ENCODE assay signal across 11 cellular contexts in the genomic region with DNA sequence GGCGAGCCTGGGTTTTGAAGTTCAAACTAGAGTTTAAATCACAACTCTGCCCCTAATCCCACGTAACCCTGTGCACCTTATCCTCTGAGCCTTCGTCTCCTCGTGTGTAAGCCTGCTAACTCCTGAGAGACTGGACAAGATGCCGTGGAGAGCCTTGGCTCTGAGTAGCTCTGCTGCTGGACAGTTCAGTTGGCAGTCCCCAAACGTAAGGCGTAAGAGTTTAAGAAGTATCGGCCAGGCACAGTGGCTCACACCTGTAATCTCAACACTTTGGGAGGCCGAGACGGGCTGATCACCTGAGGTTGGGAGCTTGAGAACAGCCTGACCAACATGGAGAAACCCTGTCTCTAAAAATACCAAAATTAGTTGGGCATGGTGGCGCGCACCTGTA. TPM values are rescaled to one million over a fixed set of nuclear protein-coding genes. Genes with fewer than 3 reads are reported as not detected.
DNase-seq lines count a peak whose midpoint lies in the region; ATAC-seq lines count a peak whose summit lies in the region.
"Had no signal": no experiment of that assay in that cellular context is flagged by ENCODE, and none has a peak within 500 bp of the region (broad histone marks: within the 10 kb centered on the region; RNA-seq: fewer than 3 reads in every experiment).

No MANE protein-coding gene starts in this region.

- H3K27me3 ChIP-seq in BLaER1 = no peaks in the 10 kb centered on the region
- H3K27me3 ChIP-seq in H7 (ENCODE audit: control insufficient read depth, insufficient read depth, low read length) = no peaks in the 10 kb centered on the region
- H3K27me3 ChIP-seq: brain microvascular endothelial cell had no signal

- no peak for ATAC-seq in left ventricle myocardium superior

- H3K27me3 Mint-ChIP-seq in activated CD4-positive, alpha-beta memory T cell treated with anti-CD3 and anti-CD28 coated beads for 36 hours = no peaks in the 10 kb centered on the region
- H3K27me3 Mint-ChIP-seq: naive B cell had no signal

- peak overlapping the region; percentile 97 for H3K27ac ChIP-seq in BLaER1
- H3K27ac ChIP-seq: brain microvascular endothelial cell had no signal

- DNase-seq in H7 = peak; percentile 27
- no peak for DNase-seq in activated CD4-positive, alpha-beta memory T cell treated with anti-CD3 and anti-CD28 coated beads for 36 hours
- DNase-seq in left ventricle myocardium superior = peak; percentile 7
- DNase-seq in RKO (ENCODE audit: low spot score) = no peak
- DNase-seq in Ammon's horn (ENCODE audit: low spot score) = no peak
- no peak for DNase-seq in NCI-H128 (lab: John Stamatoyannopoulos, UW; ENCODE audit: unreplicated experiment)
- no peak for DNase-seq in cerebellum (ENCODE audit: low spot score)

- peaks cover 50% of the 10 kb centered on the region for H3K36me3 ChIP-seq in BLaER1
- H3K36me3 ChIP-seq in H7 (replicated peaks; ENCODE audit: control insufficient read depth, insufficient read depth, low read length) = peaks cover 33% of the 10 kb centered on the region

- H3K4me1 ChIP-seq in BLaER1 = peaks cover 94% of the 10 kb centered on the region

- H3K9ac ChIP-seq in BLaER1 = peak overlapping the region; percentile 75
- H3K9ac ChIP-seq: KMS-11 had no signal

- H3K4me1 Mint-ChIP-seq in activated CD4-positive, alpha-beta memory T cell treated with anti-CD3 and anti-CD28 coated beads for 36 hours (ENCODE audit: low read depth) = peaks cover 84% of the 10 kb centered on the region

- peaks cover 54% of the 10 kb centered on the region for H4K20me1 ChIP-seq in BLaER1

- no peaks in the 10 kb centered on the region for H3K9me3 Mint-ChIP-seq in activated CD4-positive, alpha-beta memory T cell treated with anti-CD3 and anti-CD28 coated beads for 36 hours
- H3K9me3 Mint-ChIP-seq: naive B cell had no signal

- H3K36me3 Mint-ChIP-seq in activated CD4-positive, alpha-beta memory T cell treated with anti-CD3 and anti-CD28 coated beads for 36 hours = peaks cover 48% of the 10 kb centered on the region

- intact Hi-C loops in activated CD4-positive, alpha-beta memory T cell treated with anti-CD3 and anti-CD28 coated beads for 36 hours (cut with micrococcal nuclease) = loop anchor here (5.0 to 10.0 kb wide), 2 partner anchors 322 to 325 kb away; no protein-coding TSS in a partner anchor
- intact Hi-C loops in left ventricle myocardium superior (cut with micrococcal nuclease) = no loop called here

- peak overlapping the region; percentile 47 for H3K4me3 ChIP-seq in BLaER1
- no peak overlapping the region for H3K4me3 ChIP-seq in H7 (ENCODE audit: insufficient read depth, low read depth, low read length)

- H3K27ac Mint-ChIP-seq in activated CD4-positive, alpha-beta memory T cell treated with anti-CD3 and anti-CD28 coated beads for 36 hours = peak overlapping the region; percentile 96

- POLR2A ChIA-PET in activated CD4-positive, alpha-beta memory T cell treated with anti-CD3 and anti-CD28 coated beads for 36 hours (lab: Charles Lee) = interaction anchor here (1.1 to 4.7 kb wide), 8 partner anchors 11 to 87 kb away, joined by 3 to 84 read pairs (median 6); a partner anchor contains a TSS

- peak overlapping the region; percentile 99 for H3K4me2 ChIP-seq in BLaER1
- H3K4me2 ChIP-seq: KMS-11 had no signal

- no peaks in the 10 kb centered on the region for H3K9me3 ChIP-seq in BLaER1

- CTCF ChIA-PET in activated CD4-positive, alpha-beta memory T cell treated with anti-CD3 and anti-CD28 coated beads for 36 hours (lab: Charles Lee) = interaction anchor here (0.9 to 8.3 kb wide), 14 partner anchors 12 to 251 kb away, joined by 3 to 119 read pairs (median 5); a partner anchor contains a TSS

- no peak overlapping the region for H3K4me3 Mint-ChIP-seq in activated CD4-positive, alpha-beta memory T cell treated with anti-CD3 and anti-CD28 coated beads for 36 hours

RNA-seq across cellular contexts. Expression of a gene that starts 4.7 kb away (rescaled TPM):
- total RNA-seq in H7 (2014; rRNA removed; shearing (Covaris generic)) = 0.55 TPM in 1 of 2 replicates, not detected in the other
- total RNA-seq in activated CD4-positive, alpha-beta memory T cell treated with anti-CD3 and anti-CD28 coated beads for 36 hours = 1 to 10 TPM; 1.5 to 1.6 TPM
- total RNA-seq in left ventricle myocardium superior (not detected), cerebellum (not detected)

RNA-seq across cellular contexts. Expression of a gene that starts 10.6 kb away (rescaled TPM):
- 34.3 and 40.7 TPM in 2 replicates for total RNA-seq in H7 (2014; rRNA removed; shearing (Covaris generic))
- 100 to 1,000 TPM; 298 to 327 TPM for total RNA-seq in activated CD4-positive, alpha-beta memory T cell treated with anti-CD3 and anti-CD28 coated beads for 36 hours
- total RNA-seq in left ventricle myocardium superior (26.9 TPM), cerebellum (11.2 TPM)

RNA-seq across cellular contexts. Expression of a gene that starts 12.3 kb away (rescaled TPM):
- 2,022 and 3,019 TPM in 2 replicates for total RNA-seq in H7 (2014; rRNA removed; shearing (Covaris generic))
- 1,000 to 10,000 TPM; 3,181 to 3,314 TPM for total RNA-seq in activated CD4-positive, alpha-beta memory T cell treated with anti-CD3 and anti-CD28 coated beads for 36 hours
- total RNA-seq in left ventricle myocardium superior = 559 TPM
- 229 TPM for total RNA-seq in cerebellum

RNA-seq across cellular contexts. Expression of a gene that starts 27.5 kb away (rescaled TPM):
- total RNA-seq in H7 (2014; rRNA removed; shearing (Covaris generic)) = not detected in 2 replicates
- total RNA-seq in activated CD4-positive, alpha-beta memory T cell treated with anti-CD3 and anti-CD28 coated beads for 36 hours = not detected
- total RNA-seq in left ventricle myocardium superior (not detected), cerebellum (not detected)

RNA-seq across cellular contexts. Expression of a gene that starts 27.9 kb away (rescaled TPM):
- not detected in 2 replicates for total RNA-seq in H7 (2014; rRNA removed; shearing (Covaris generic))
- total RNA-seq in activated CD4-positive, alpha-beta memory T cell treated with anti-CD3 and anti-CD28 coated beads for 36 hours = not detected
- total RNA-seq in left ventricle myocardium superior (not detected), cerebellum (not detected)

Comparison
In these comparisons a context has a peak if more than half of its experiments do, and no peak if none do; other contexts are left out.
1. DNase-seq: peak in H7 (single experiment) and left ventricle myocardium superior (single experiment); none in activated CD4-positive, alpha-beta memory T cell treated with anti-CD3 and anti-CD28 coated beads for 36 hours (single experiment), RKO (single experiment), Ammon's horn (single experiment), NCI-H128 (single experiment) and cerebellum (single experiment).